11 cellular contexts compared by ENCODE assay signal in the genomic region with DNA sequence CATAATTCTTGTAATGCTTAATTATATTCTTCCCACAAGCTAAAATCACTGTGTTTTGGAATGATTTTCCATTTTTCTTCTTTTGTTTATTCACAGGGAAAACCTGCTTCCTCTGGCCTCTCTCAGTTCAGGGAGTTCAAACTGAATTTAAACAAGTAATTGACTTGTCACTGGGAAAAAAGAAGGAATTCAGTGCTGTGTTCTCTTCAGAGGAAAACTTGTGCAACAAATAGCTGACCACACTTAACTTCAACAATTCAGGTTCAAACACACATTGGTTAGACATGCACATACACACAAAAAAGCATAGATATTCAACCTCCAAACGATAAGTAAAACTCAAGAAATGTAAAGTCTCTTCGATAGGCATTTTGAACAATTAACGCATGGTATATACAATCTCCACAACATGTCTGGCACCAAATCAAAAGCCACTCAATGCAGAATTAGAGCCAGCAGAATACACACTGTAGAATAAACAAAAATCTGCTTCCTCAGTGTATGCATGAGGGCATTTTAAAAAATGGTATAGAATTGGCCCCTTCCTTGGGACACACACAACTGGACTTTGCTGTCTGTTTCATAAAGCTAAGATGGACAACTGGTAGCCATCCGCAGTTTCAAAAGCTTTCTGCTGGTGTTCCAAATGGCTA.
A peak's percentile ranks its signal among the peaks of the same experiment; 100 is the strongest.
DNase-seq lines count a peak whose midpoint lies in the region; ATAC-seq, FAIRE-seq and TF ChIP-seq lines count a peak whose summit lies in the region.
"Had no signal": no experiment of that assay in that cellular context is flagged by ENCODE, and none has a peak within 500 bp of the region (broad histone marks: within the 10 kb centered on the region; RNA-seq: fewer than 3 reads in every experiment).

No MANE protein-coding gene starts in this region.

- no peaks in the 10 kb centered on the region for H3K9me3 ChIP-seq in GM12878 (replicated peaks; ENCODE audit: control insufficient read depth, insufficient read depth, low read length)

- TF ChIP-seq CTCF in GM12878 (IDR thresholded peaks at IDR 0.05 in 2 of 3, conservative IDR thresholded peaks at IDR 0.05 in 1 of 3; ENCODE audit: control insufficient read depth in 2 of 3, extremely low read depth in 1 of 3, insufficient read depth in 1 of 3, low read depth in 3 of 3, low read length in 3 of 3): no peak
- no peak for TF ChIP-seq CTCF in mesothelial cell of epicardium (IDR thresholded peaks at IDR 0.05; ENCODE audit: unreplicated experiment)
- no peak for TF ChIP-seq CTCF in GM10266 (IDR thresholded peaks at IDR 0.05; ENCODE audit: control insufficient read depth, insufficient read depth, low read depth, missing control alignments)

- H3K36me3 ChIP-seq in GM12878 (ENCODE audit: control insufficient read depth in 2 of 2, insufficient read depth in 2 of 2, low read length in 1 of 2): no peaks in the 10 kb centered on the region

- H3K4me3 Mint-ChIP-seq in stimulated activated naive CD8-positive, alpha-beta T cell treated with anti-CD3 and anti-CD28 coated beads, Interleukin-15, Interleukin-2, amounts not matched to agents 100 ng/mL and 50 ng/mL, for 24 hours: peak overlapping the region; percentile 51
- peak overlapping the region; percentile 83 for H3K4me3 Mint-ChIP-seq in mesothelial cell of epicardium
- H3K4me3 Mint-ChIP-seq: activated CD4-positive, alpha-beta T cell treated with anti-CD3 and anti-CD28 coated beads, Interleukin-2, amount 10 ng/mL, durations not matched to agents 7 days and 5 days had no signal

- no peak for ATAC-seq in stimulated activated naive CD8-positive, alpha-beta T cell treated with anti-CD3 and anti-CD28 coated beads, Interleukin-15, Interleukin-2, amounts not matched to agents 100 U/mL and 50 U/mL, for 24 hours
- ATAC-seq in GM12878: no peak; the same call in 2 of the 3 replicates

- no peak for FAIRE-seq in GM12878 (lab: Jason Lieb, UNC)

- H4K20me1 ChIP-seq in GM12878 (ENCODE audit: control insufficient read depth, insufficient read depth): no peaks in the 10 kb centered on the region

- H2AFZ ChIP-seq in GM12878 (ENCODE audit: control insufficient read depth, low read depth, low read length): no peak overlapping the region

- CTCF ChIA-PET in GM12878 (lab: Yijun Ruan, JAX): interaction anchor here (1.3 to 5.5 kb wide), 7 partner anchors 11 to 85 kb away, joined by 3 to 44 read pairs (median 7); no protein-coding TSS in a partner anchor

- peaks cover 39% of the 10 kb centered on the region for H3K27me3 Mint-ChIP-seq in stimulated activated naive CD8-positive, alpha-beta T cell treated with anti-CD3 and anti-CD28 coated beads, Interleukin-15, Interleukin-2, amounts not matched to agents 100 ng/mL and 50 ng/mL, for 24 hours
- H3K27me3 Mint-ChIP-seq in mesothelial cell of epicardium (ENCODE audit: low read depth): no peaks in the 10 kb centered on the region

- H3K9me3 Mint-ChIP-seq in stimulated activated naive CD8-positive, alpha-beta T cell treated with anti-CD3 and anti-CD28 coated beads, Interleukin-15, Interleukin-2, amounts not matched to agents 100 ng/mL and 50 ng/mL, for 24 hours: no peaks in the 10 kb centered on the region
- H3K9me3 Mint-ChIP-seq in mesothelial cell of epicardium: no peaks in the 10 kb centered on the region
- H3K9me3 Mint-ChIP-seq: activated CD4-positive, alpha-beta T cell treated with anti-CD3 and anti-CD28 coated beads, Interleukin-2, amount 10 ng/mL, durations not matched to agents 7 days and 5 days had no signal

- RAD21 ChIA-PET in GM12878 (lab: Charles Lee; ENCODE audit: unreplicated experiment): interaction anchor here (1.0 to 6.7 kb wide), 11 partner anchors 12 to 83 kb away, joined by 3 to 83 read pairs (median 12); no protein-coding TSS in a partner anchor

- no peaks in the 10 kb centered on the region for H3K27me3 ChIP-seq in GM12878 (replicated peaks in 1 of 2; ENCODE audit: control insufficient read depth in 2 of 2, insufficient read depth in 2 of 2, low read length in 1 of 2)

- H3K27ac Mint-ChIP-seq in stimulated activated naive CD8-positive, alpha-beta T cell treated with anti-CD3 and anti-CD28 coated beads, Interleukin-15, Interleukin-2, amounts not matched to agents 100 ng/mL and 50 ng/mL, for 24 hours: peak overlapping the region; percentile 8
- H3K27ac Mint-ChIP-seq in mesothelial cell of epicardium: peak overlapping the region; percentile 88
- H3K27ac Mint-ChIP-seq: activated CD4-positive, alpha-beta T cell treated with anti-CD3 and anti-CD28 coated beads, Interleukin-2, amount 10 ng/mL, durations not matched to agents 7 days and 5 days had no signal

- in situ Hi-C loops in GM12878 (cut with MboI): loop anchor here (25.0 kb wide), 1 partner anchor 1057 kb away; the partner anchor contains the start of gene POLI

- H3K4me2 ChIP-seq in GM12878 (ENCODE audit: control insufficient read depth, insufficient read depth): peak overlapping the region; percentile 45

- BruUV-seq in GM12878 (replicated peaks; lab: Mats Ljungman, UMichigan): no TSS peak

- no peak for TF ChIP-seq RAD21 in GM12878 (IDR thresholded peaks at IDR 0.05; ENCODE audit: insufficient read depth, low read depth, low read length)

- under 1% methylated on average over 4 of the region's 4 CpGs for WGBS in GM12878 (ENCODE audit: insufficient coverage, insufficient replicate concordance, low lambda C conversion rate, missing lambda C conversion rate)

- H3K4me1 ChIP-seq in GM12878 (ENCODE audit: control insufficient read depth, insufficient read depth, low read length): no peaks in the 10 kb centered on the region

- POLR2A ChIA-PET in GM12878 (lab: Charles Lee): interaction anchor here (0.6 to 6.7 kb wide), 6 partner anchors 9 to 66 kb away, joined by 3 to 52 read pairs (median 10); no protein-coding TSS in a partner anchor

- peak overlapping the region; percentile 84 for H3K27ac ChIP-seq in GM12878 (ENCODE audit: control insufficient read depth, insufficient read depth)
- H3K27ac ChIP-seq: epithelial cell of prostate had no signal

- TF ChIP-seq EP300 in GM12878 (IDR thresholded peaks at IDR 0.05; ENCODE audit: borderline replicate concordance in 1 of 2, control insufficient read depth in 1 of 2, low read depth in 2 of 2, low read length in 2 of 2): no peak

- intact Hi-C loops in GM12878 (cut with micrococcal nuclease; ENCODE audit: unreplicated experiment): loop anchor here (10.0 kb wide), 2 partner anchors 1054 to 1094 kb away; partner anchors contain the start of genes MBD2 and POLI

- no peak for DNase-seq in stimulated activated naive CD8-positive, alpha-beta T cell treated with anti-CD3 and anti-CD28 coated beads, Interleukin-15, Interleukin-2, amounts not matched to agents 100 U/mL and 50 U/mL, for 24 hours
- no peak for DNase-seq in GM12878 (ENCODE audit: low read depth, low spot score)
- no peak for DNase-seq in mesothelial cell of epicardium (ENCODE audit: low spot score in 2 of 2, unreplicated experiment in 2 of 2)
- no peak for DNase-seq in GM10266 (ENCODE audit: extremely low spot score)
- no peak for DNase-seq in NOMO-1 treated with DMSO at 0.1 percent for 48 hours (lab: John Stamatoyannopoulos, UW; ENCODE audit: unreplicated experiment)
- no peak for DNase-seq in mucosa of gallbladder (ENCODE audit: low spot score)
- no peak for DNase-seq in HK-2 (ENCODE audit: unreplicated experiment)
- DNase-seq: activated CD4-positive, alpha-beta T cell treated with anti-CD3 and anti-CD28 coated beads, Interleukin-2, amount 10 ng/mL, durations not matched to agents 7 days and 5 days; DMS79 had no signal

- H3K79me2 ChIP-seq in GM12878 (ENCODE audit: control insufficient read depth, insufficient read depth, low read length): peaks cover 83% of the 10 kb centered on the region

- no peak for TF ChIP-seq POLR2A in GM12878 (IDR thresholded peaks at IDR 0.05; ENCODE audit: low read depth, low read length)

- peak overlapping the region; percentile 91 for H3K4me3 ChIP-seq in GM12878

- H3K9ac ChIP-seq in GM12878 (ENCODE audit: control insufficient read depth, insufficient read depth, low read length): peak overlapping the region; percentile 87

- H3K36me3 Mint-ChIP-seq in stimulated activated naive CD8-positive, alpha-beta T cell treated with anti-CD3 and anti-CD28 coated beads, Interleukin-15, Interleukin-2, amounts not matched to agents 100 ng/mL and 50 ng/mL, for 24 hours (ENCODE audit: low read depth): no peaks in the 10 kb centered on the region
- H3K36me3 Mint-ChIP-seq in mesothelial cell of epicardium: no peaks in the 10 kb centered on the region

- peaks cover 30% of the 10 kb centered on the region for H3K4me1 Mint-ChIP-seq in stimulated activated naive CD8-positive, alpha-beta T cell treated with anti-CD3 and anti-CD28 coated beads, Interleukin-15, Interleukin-2, amounts not matched to agents 100 ng/mL and 50 ng/mL, for 24 hours (ENCODE audit: low read depth)
- peaks cover 67% of the 10 kb centered on the region for H3K4me1 Mint-ChIP-seq in mesothelial cell of epicardium

- SMC1A ChIA-PET in GM12878 (lab: Charles Lee; ENCODE audit: uncharacterized antibody, unreplicated experiment): interaction anchor here (0.6 to 10.9 kb wide), 13 partner anchors 9 to 85 kb away, joined by 3 to 157 read pairs (median 17); no protein-coding TSS in a partner anchor

TF ChIP-seq in GM12878, 131 proteins besides CTCF, POLR2A, EP300 and RAD21 (continues in another document):
- TF ChIP-seq, protein P1, sequence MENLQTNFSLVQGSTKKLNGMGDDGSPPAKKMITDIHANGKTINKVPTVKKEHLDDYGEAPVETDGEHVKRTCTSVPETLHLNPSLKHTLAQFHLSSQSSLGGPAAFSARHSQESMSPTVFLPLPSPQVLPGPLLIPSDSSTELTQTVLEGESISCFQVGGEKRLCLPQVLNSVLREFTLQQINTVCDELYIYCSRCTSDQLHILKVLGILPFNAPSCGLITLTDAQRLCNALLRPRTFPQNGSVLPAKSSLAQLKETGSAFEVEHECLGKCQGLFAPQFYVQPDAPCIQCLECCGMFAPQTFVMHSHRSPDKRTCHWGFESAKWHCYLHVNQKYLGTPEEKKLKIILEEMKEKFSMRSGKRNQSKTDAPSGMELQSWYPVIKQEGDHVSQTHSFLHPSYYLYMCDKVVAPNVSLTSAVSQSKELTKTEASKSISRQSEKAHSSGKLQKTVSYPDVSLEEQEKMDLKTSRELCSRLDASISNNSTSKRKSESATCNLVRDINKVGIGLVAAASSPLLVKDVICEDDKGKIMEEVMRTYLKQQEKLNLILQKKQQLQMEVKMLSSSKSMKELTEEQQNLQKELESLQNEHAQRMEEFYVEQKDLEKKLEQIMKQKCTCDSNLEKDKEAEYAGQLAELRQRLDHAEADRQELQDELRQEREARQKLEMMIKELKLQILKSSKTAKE (IDR thresholded peaks at IDR 0.05; ENCODE audit: low read depth, poor library complexity, severe bottlenecking): no peak
- TF ChIP-seq CHD2 (IDR thresholded peaks at IDR 0.05; ENCODE audit: borderline replicate concordance, low read depth, low read length) (no peak), RUNX3 (IDR thresholded peaks at IDR 0.05; ENCODE audit: low read length) (0 out of 2 replicates have a peak, but pooled peaks have one; percentile 4), KDM1A (IDR thresholded peaks at IDR 0.05; ENCODE audit: borderline replicate concordance) (no peak), SUPT20H (IDR thresholded peaks at IDR 0.05; ENCODE audit: borderline replicate concordance, control insufficient read depth, low read depth, low read length) (no peak), HCFC1 (IDR thresholded peaks at IDR 0.05; ENCODE audit: low read length) (no peak), RB1 (IDR thresholded peaks at IDR 0.05; ENCODE audit: borderline replicate concordance) (no peak)
